9 cellular contexts compared by ENCODE assay signal in genomic region chr19:54461201-54462071, GRCh38. TPM values are rescaled to one million over a fixed set of nuclear protein-coding genes. Genes with fewer than 3 reads are reported as not detected.
A peak's percentile ranks its signal among the peaks of the same experiment; 100 is the strongest.
DNase-seq lines count a peak whose midpoint lies in the region; ATAC-seq and TF ChIP-seq lines count a peak whose summit lies in the region.
"Had no signal": no experiment of that assay in that cellular context is flagged by ENCODE, and none has a peak within 500 bp of the region (broad histone marks: within the 10 kb centered on the region; RNA-seq: fewer than 3 reads in every experiment).

No MANE protein-coding gene starts in this region.

- peak overlapping the region; percentile 27 for H3K27ac Mint-ChIP-seq in MCF 10A (ENCODE audit: low read depth, unreplicated experiment)
- peak overlapping the region; percentile 63 for H3K27ac Mint-ChIP-seq in activated T-helper 17 cell treated with anti-CD3 and anti-CD28 coated beads, Interleukin-2, amount 50 U/mL, for 72 hours

- peaks cover 0 to 7% of the 10 kb centered on the region in 2 donors for H3K4me1 ChIP-seq in breast epithelium
- H3K4me1 ChIP-seq in tibial nerve = peaks cover 0 to 72% (median 15%) of the 10 kb centered on the region in 4 donors

- POLR2A ChIA-PET in MCF 10A (lab: Yijun Ruan, JAX) = interaction anchor here (0.6 to 6.8 kb wide), 5 partner anchors 9 to 1143 kb away, joined by 3 to 157 read pairs (median 4); partner anchors contain the start of genes CNOT3 and LENG8

- CTCF ChIA-PET in MCF 10A (lab: Yijun Ruan, JAX) = interaction anchor here (0.6 to 1.7 kb wide), 2 partner anchors 20 to 54 kb away, joined by 4 to 6 read pairs; no protein-coding TSS in a partner anchor

- no peaks in the 10 kb centered on the region for H3K27me3 ChIP-seq in breast epithelium
- no peaks in the 10 kb centered on the region for H3K27me3 ChIP-seq in tibial nerve

- BruUV-seq in MCF 10A (replicated peaks; lab: Mats Ljungman, UMichigan) = TSS peak; percentile 9

- no peak for ATAC-seq in activated T-helper 17 cell treated with anti-CD3 and anti-CD28 coated beads, Interleukin-2, amount 50 U/mL, for 72 hours (replicated peaks)
- no peak for ATAC-seq in HG03025 (IDR thresholded peaks at IDR 0.05; ENCODE audit: low FRiP score, unreplicated experiment)

- H3K4me3 Mint-ChIP-seq in MCF 10A (ENCODE audit: unreplicated experiment) = peak overlapping the region; percentile 84
- H3K4me3 Mint-ChIP-seq in activated T-helper 17 cell treated with anti-CD3 and anti-CD28 coated beads, Interleukin-2, amount 50 U/mL, for 72 hours = peak overlapping the region; percentile 89

- TF ChIP-seq CTCF in MCF 10A (IDR thresholded peaks at IDR 0.05; ENCODE audit: unreplicated experiment) (no peak), breast epithelium (IDR thresholded peaks at IDR 0.05) (no peak), tibial nerve (IDR thresholded peaks at IDR 0.05) (no peak)

- peak overlapping the region in 1 of 2 donors; percentile 98 for H3K27ac ChIP-seq in breast epithelium
- H3K27ac ChIP-seq in tibial nerve = peak overlapping the region in 3 of 4 donors; percentile 94 to 96 (median 96)

- WGBS in tibial nerve, 2 donors = 66 to 73% methylated on average over 23 to 30 of the region's 32 CpGs

- peaks cover 65% of the 10 kb centered on the region for H3K36me3 Mint-ChIP-seq in MCF 10A (ENCODE audit: insufficient read depth, unreplicated experiment)
- peaks cover 66% of the 10 kb centered on the region for H3K36me3 Mint-ChIP-seq in activated T-helper 17 cell treated with anti-CD3 and anti-CD28 coated beads, Interleukin-2, amount 50 U/mL, for 72 hours (ENCODE audit: low read depth)

- intact Hi-C loops in MCF 10A (cut with micrococcal nuclease) (loop anchor here (5.0 kb wide), 1 partner anchor 1681 kb away; the partner anchor contains the start of gene ZNF444), breast epithelium (cut with DNase I; ENCODE audit: low total_unique reads) (no loop called here)

- no peaks in the 10 kb centered on the region for H3K9me3 Mint-ChIP-seq in MCF 10A (ENCODE audit: unreplicated experiment)
- H3K9me3 Mint-ChIP-seq in activated T-helper 17 cell treated with anti-CD3 and anti-CD28 coated beads, Interleukin-2, amount 50 U/mL, for 72 hours = no peaks in the 10 kb centered on the region

- DNase-seq in MCF 10A (ENCODE audit: unreplicated experiment) = no peak
- no peak for DNase-seq in breast epithelium (ENCODE audit: low spot score in 2 of 2)
- DNase-seq in kidney glomerular epithelial cell (lab: John Stamatoyannopoulos, UW) = peak; percentile 62
- DNase-seq in tibial nerve (ENCODE audit: low spot score in 2 of 2) = no peak
- DNase-seq in NCI-H1694 treated with DMSO at 0.1 percent for 48 hours (lab: John Stamatoyannopoulos, UW) = no peak
- DNase-seq in AG08395 (ENCODE audit: low spot score) = no peak
- DNase-seq: NCI-H2081 treated with DMSO at 0.1 percent for 48 hours had no signal

- TF ChIP-seq POLR2A in breast epithelium (IDR thresholded peaks at IDR 0.05) (no peak), tibial nerve (IDR thresholded peaks at IDR 0.05) (no peak)

- H3K9me3 ChIP-seq in breast epithelium (no peaks in the 10 kb centered on the region), tibial nerve (no peaks in the 10 kb centered on the region)

- H3K4me3 ChIP-seq in breast epithelium (peak overlapping the region in 1 of 3 donors; percentile 82), tibial nerve (no peak overlapping the region)

- TF ChIP-seq EP300 in tibial nerve (IDR thresholded peaks at IDR 0.05) = no peak

- peaks cover 16% of the 10 kb centered on the region for H3K4me1 Mint-ChIP-seq in MCF 10A (ENCODE audit: insufficient read depth, unreplicated experiment)
- H3K4me1 Mint-ChIP-seq in activated T-helper 17 cell treated with anti-CD3 and anti-CD28 coated beads, Interleukin-2, amount 50 U/mL, for 72 hours = peaks cover 23% of the 10 kb centered on the region

- H3K36me3 ChIP-seq in breast epithelium = peaks cover 35% of the 10 kb centered on the region
- H3K36me3 ChIP-seq in tibial nerve = peaks cover 0 to 60% (median 40%) of the 10 kb centered on the region in 3 donors

- H3K27me3 Mint-ChIP-seq in MCF 10A (ENCODE audit: insufficient read depth, unreplicated experiment) = no peaks in the 10 kb centered on the region
- no peaks in the 10 kb centered on the region for H3K27me3 Mint-ChIP-seq in activated T-helper 17 cell treated with anti-CD3 and anti-CD28 coated beads, Interleukin-2, amount 50 U/mL, for 72 hours

RNA-seq across cellular contexts. Expression of gene LENG9, which starts 2.1 kb away (rescaled TPM):
- total RNA-seq in MCF 10A (2022) = 6.9 and 9.3 TPM in 2 replicates
- total RNA-seq in breast epithelium = 1 to 10 TPM; 4.5 to 8.2 (median 4.8) TPM
- 1 to 10 TPM; 3.1 to 4.4 TPM for total RNA-seq in activated T-helper 17 cell treated with anti-CD3 and anti-CD28 coated beads, Interleukin-2, amount 50 U/mL, for 72 hours
- 10 to 100 TPM in 1 of 4 donors, 1 to 10 TPM in 3; 5.9 to 10.3 (median 9.4) TPM for total RNA-seq in tibial nerve

RNA-seq across cellular contexts. Expression of gene CDC42EP5, which starts 11.7 kb away (rescaled TPM):
- total RNA-seq in MCF 10A (2022) (3.0 TPM in 2 replicates), breast epithelium (10 to 100 TPM in 2 of 3 donors, 1 to 10 TPM in 1; 8.8 to 40.6 (median 17.4) TPM), tibial nerve (10 to 100 TPM; 38.9 to 62.2 (median 50.2) TPM)
- not detected for total RNA-seq in activated T-helper 17 cell treated with anti-CD3 and anti-CD28 coated beads, Interleukin-2, amount 50 U/mL, for 72 hours

RNA-seq across cellular contexts. Expression of gene LENG8, which starts 12.4 kb away (rescaled TPM):
- total RNA-seq in MCF 10A (2022) (238 and 249 TPM in 2 replicates), breast epithelium (100 to 1,000 TPM in 2 of 3 donors, 10 to 100 TPM in 1; 82.9 to 204 (median 148) TPM), tibial nerve (100 to 1,000 TPM; 189 to 389 (median 285) TPM)
- total RNA-seq in activated T-helper 17 cell treated with anti-CD3 and anti-CD28 coated beads, Interleukin-2, amount 50 U/mL, for 72 hours = 100 to 1,000 TPM; 153 to 200 TPM

RNA-seq across cellular contexts. Expression of gene LAIR2, which starts 41.2 kb away (rescaled TPM):
- total RNA-seq in MCF 10A (2022) (not detected in 2 replicates), breast epithelium (not detected), tibial nerve (not detected)
- under 1 TPM in 1 of 2 donors, not detected in 1; 0.66 TPM for total RNA-seq in activated T-helper 17 cell treated with anti-CD3 and anti-CD28 coated beads, Interleukin-2, amount 50 U/mL, for 72 hours

RNA-seq across cellular contexts. Expression of gene TTYH1, which starts 46.2 kb away (rescaled TPM):
- not detected in 2 replicates for total RNA-seq in MCF 10A (2022)
- total RNA-seq in breast epithelium = 1 to 10 TPM in 2 of 3 donors, under 1 TPM in 1; 0.48 to 4.6 (median 4.0) TPM
- total RNA-seq in activated T-helper 17 cell treated with anti-CD3 and anti-CD28 coated beads, Interleukin-2, amount 50 U/mL, for 72 hours = under 1 TPM in 1 of 2 donors, not detected in 1; 0.40 TPM
- 10 to 100 TPM; 21.0 to 50.0 (median 34.9) TPM for total RNA-seq in tibial nerve
